17 cellular contexts compared by ENCODE assay signal in the genomic region with DNA sequence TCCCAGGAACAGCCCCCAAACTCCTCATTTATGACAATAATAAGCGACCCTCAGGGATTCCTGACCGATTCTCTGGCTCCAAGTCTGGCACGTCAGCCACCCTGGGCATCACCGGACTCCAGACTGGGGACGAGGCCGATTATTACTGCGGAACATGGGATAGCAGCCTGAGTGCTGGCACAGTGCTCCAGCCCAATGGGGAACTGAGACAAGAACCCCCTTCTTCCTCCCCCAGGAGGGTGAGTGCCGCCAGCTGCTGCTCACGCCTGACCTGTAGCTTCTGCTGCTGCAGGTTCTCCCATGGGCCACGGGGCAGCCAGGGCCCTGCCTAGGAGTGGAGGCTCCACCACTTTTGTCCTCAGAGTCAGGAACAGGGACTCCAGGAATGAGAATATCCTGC.
"Had no signal": no experiment of that assay in that cellular context is flagged by ENCODE, and none has a peak within 500 bp of the region (broad histone marks: within the 10 kb centered on the region; RNA-seq: fewer than 3 reads in every experiment).

No MANE protein-coding gene starts in this region.

- H3K9ac ChIP-seq: SK-N-SH had no signal

- H3K36me3 Mint-ChIP-seq: IgD-negative memory B cell had no signal

- H3K4me2 ChIP-seq: SK-N-SH had no signal

- FAIRE-seq: HTR-8/SVneo had no signal

- H3K9me3 ChIP-seq: SK-N-SH had no signal

- H3K9me3 Mint-ChIP-seq: IgD-negative memory B cell had no signal

- DNase-seq: KBM-7; NCI-H1105; NCI-H1436 treated with DMSO at 0.1 percent for 48 hours; NCI-H187 treated with DMSO at 0.1 percent for 48 hours; NCI-H2029 treated with DMSO at 0.1 percent for 48 hours; NCI-H345; NCI-H446 treated with DMSO at 0.1 percent for 48 hours; NCI-H510A treated with DMSO at 0.1 percent for 48 hours; NCI-H82; NK-92 treated with Interleukin-12 subunit alpha and Interleukin-12 subunit beta, amount 100 ng/mL, for 24 hours; PC-3; SK-N-SH; SW 1271 had no signal

- H3K27me3 Mint-ChIP-seq: IgD-negative memory B cell had no signal

- H3K27ac ChIP-seq: HL-60, RWPE1 had no signal
